In the genomic region with DNA sequence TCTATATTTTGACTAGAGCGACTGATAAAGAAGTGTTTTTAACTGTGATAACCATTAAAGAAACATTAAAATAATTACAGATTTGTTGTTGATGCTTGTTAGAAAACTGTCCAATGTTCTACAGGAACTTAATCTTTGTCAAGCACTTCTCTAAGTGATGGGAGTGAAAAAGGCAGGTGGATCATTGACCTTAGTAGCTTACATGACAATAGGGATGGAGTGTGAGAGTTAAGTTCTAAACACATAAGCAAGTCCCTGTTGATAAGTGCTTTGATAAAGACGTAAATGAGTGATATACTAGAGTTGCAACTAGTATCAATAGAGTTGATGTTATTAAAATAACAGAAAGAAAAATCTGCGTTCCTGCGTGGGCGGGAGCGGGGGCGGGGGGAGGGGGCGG, we compare ENCODE assay signal across 1 cellular context.
TF ChIP-seq lines count a peak whose summit lies in the region.

No MANE protein-coding gene starts in this region.

TF ChIP-seq in GM23338, 12 proteins besides CTCF, POLR2A, EP300 and RAD21 (continued from another document):
- TF ChIP-seq STAT1 (IDR thresholded peaks at IDR 0.05; ENCODE audit: unreplicated experiment) (no peak), EZH2phosphoT487 (IDR thresholded peaks at IDR 0.05; ENCODE audit: unreplicated experiment) (no peak), POLR2AphosphoS5 (IDR thresholded peaks at IDR 0.05; ENCODE audit: low read depth) (no peak), EZH2 (IDR thresholded peaks at IDR 0.05; ENCODE audit: low read depth, unreplicated experiment) (no peak), JUNB (IDR thresholded peaks at IDR 0.05; ENCODE audit: unreplicated experiment) (no peak), CREB1 (CRISPR knock-in tag; IDR thresholded peaks at IDR 0.05; ENCODE audit: low read depth) (no peak), ZNF114 (CRISPR knock-in tag; IDR thresholded peaks at IDR 0.05) (no peak), NANOG (IDR thresholded peaks at IDR 0.05; ENCODE audit: borderline replicate concordance) (no peak)
- TF ChIP-seq, protein P1, sequence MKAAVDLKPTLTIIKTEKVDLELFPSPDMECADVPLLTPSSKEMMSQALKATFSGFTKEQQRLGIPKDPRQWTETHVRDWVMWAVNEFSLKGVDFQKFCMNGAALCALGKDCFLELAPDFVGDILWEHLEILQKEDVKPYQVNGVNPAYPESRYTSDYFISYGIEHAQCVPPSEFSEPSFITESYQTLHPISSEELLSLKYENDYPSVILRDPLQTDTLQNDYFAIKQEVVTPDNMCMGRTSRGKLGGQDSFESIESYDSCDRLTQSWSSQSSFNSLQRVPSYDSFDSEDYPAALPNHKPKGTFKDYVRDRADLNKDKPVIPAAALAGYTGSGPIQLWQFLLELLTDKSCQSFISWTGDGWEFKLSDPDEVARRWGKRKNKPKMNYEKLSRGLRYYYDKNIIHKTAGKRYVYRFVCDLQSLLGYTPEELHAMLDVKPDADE (IDR thresholded peaks at IDR 0.05), result no peak
- TF ChIP-seq, protein P2, sequence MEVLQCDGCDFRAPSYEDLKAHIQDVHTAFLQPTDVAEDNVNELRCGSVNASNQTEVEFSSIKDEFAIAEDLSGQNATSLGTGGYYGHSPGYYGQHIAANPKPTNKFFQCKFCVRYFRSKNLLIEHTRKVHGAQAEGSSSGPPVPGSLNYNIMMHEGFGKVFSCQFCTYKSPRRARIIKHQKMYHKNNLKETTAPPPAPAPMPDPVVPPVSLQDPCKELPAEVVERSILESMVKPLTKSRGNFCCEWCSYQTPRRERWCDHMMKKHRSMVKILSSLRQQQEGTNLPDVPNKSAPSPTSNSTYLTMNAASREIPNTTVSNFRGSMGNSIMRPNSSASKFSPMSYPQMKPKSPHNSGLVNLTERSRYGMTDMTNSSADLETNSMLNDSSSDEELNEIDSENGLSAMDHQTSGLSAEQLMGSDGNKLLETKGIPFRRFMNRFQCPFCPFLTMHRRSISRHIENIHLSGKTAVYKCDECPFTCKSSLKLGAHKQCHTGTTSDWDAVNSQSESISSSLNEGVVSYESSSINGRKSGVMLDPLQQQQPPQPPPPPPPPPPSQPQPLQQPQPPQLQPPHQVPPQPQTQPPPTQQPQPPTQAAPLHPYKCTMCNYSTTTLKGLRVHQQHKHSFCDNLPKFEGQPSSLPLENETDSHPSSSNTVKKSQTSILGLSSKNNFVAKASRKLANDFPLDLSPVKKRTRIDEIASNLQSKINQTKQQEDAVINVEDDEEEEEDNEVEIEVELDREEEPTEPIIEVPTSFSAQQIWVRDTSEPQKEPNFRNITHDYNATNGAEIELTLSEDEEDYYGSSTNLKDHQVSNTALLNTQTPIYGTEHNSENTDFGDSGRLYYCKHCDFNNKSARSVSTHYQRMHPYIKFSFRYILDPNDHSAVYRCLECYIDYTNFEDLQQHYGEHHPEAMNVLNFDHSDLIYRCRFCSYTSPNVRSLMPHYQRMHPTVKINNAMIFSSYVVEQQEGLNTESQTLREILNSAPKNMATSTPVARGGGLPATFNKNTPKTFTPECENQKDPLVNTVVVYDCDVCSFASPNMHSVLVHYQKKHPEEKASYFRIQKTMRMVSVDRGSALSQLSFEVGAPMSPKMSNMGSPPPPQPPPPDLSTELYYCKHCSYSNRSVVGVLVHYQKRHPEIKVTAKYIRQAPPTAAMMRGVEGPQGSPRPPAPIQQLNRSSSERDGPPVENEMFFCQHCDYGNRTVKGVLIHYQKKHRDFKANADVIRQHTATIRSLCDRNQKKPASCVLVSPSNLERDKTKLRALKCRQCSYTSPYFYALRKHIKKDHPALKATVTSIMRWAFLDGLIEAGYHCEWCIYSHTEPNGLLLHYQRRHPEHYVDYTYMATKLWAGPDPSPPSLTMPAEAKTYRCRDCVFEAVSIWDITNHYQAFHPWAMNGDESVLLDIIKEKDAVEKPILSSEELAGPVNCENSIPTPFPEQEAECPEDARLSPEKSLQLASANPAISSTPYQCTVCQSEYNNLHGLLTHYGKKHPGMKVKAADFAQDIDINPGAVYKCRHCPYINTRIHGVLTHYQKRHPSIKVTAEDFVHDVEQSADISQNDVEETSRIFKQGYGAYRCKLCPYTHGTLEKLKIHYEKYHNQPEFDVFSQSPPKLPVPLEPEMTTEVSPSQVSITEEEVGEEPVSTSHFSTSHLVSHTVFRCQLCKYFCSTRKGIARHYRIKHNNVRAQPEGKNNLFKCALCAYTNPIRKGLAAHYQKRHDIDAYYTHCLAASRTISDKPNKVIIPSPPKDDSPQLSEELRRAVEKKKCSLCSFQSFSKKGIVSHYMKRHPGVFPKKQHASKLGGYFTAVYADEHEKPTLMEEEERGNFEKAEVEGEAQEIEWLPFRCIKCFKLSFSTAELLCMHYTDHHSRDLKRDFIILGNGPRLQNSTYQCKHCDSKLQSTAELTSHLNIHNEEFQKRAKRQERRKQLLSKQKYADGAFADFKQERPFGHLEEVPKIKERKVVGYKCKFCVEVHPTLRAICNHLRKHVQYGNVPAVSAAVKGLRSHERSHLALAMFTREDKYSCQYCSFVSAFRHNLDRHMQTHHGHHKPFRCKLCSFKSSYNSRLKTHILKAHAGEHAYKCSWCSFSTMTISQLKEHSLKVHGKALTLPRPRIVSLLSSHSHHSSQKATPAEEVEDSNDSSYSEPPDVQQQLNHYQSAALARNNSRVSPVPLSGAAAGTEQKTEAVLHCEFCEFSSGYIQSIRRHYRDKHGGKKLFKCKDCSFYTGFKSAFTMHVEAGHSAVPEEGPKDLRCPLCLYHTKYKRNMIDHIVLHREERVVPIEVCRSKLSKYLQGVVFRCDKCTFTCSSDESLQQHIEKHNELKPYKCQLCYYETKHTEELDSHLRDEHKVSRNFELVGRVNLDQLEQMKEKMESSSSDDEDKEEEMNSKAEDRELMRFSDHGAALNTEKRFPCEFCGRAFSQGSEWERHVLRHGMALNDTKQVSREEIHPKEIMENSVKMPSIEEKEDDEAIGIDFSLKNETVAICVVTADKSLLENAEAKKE (CRISPR knock-in tag; IDR thresholded peaks at IDR 0.05), result no peak
